Comparison of ENCODE assay signal across 8 cellular contexts in the genomic region with DNA sequence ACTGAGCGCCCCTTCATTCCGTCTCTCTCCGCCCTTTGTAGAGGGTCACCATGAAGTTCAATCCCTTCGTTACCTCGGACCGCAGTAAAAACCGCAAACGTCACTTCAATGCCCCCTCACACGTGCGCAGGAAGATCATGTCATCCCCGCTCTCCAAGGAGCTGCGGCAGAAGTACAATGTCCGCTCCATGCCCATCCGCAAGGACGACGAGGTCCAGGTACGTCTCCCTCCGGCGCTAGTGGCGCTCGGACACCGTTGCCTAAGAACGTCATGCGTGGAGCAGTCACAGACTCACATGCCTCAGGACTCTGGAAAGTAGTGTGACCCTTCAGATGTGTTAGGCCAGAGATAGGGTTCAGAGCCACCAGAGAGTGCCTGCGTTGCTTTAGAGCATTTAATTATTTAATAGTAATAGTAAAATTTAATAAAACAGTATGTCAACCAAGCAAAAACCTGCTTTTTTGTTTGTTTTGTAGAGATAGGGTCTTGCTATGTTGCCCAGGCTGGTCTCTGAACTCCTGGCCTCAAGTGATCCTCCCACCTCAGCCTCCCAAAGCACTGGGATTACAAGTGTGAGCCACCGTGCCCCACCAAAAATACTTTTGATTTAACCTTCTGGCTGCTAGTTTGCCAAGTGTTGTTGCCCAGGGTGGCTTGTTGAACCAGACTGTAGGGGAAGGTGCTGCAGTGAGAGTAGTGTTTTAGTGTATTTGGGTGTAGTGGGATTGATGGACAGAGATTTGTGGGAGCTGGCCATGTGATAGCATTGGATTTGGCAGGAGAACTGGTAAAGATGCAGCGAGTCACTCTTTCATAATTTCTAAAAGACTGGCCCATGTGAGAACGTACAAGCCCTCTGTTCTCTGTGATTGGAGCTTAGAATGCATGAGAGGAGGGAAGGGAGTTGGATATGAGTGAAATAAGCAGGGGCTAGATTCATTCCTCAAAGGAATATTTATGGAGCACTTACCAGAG. TPM values are rescaled to one million over a fixed set of nuclear protein-coding genes. Genes with fewer than 3 reads are reported as not detected.
DNase-seq lines count a peak whose midpoint lies in the region; ATAC-seq and TF ChIP-seq lines count a peak whose summit lies in the region.

No MANE protein-coding gene starts in this region.

- H3K9me3 ChIP-seq in body of pancreas (no peaks in the 10 kb centered on the region), vagina (no peaks in the 10 kb centered on the region)

- H3K4me1 Mint-ChIP-seq in memory B cell, result peaks cover 19% of the 10 kb centered on the region

- intact Hi-C loops in cardiac septum (cut with DNase I), result no loop called here
- intact Hi-C loops in left cardiac atrium (cut with DNase I), result no loop called here
- intact Hi-C loops in body of pancreas (cut with DNase I), result no loop called here
- intact Hi-C loops in vagina (cut with DNase I), result no loop called here

- DNase-seq in cardiac septum (ENCODE audit: low spot score) (peak; percentile 61), left cardiac atrium (no peak), body of pancreas (no peak), memory B cell (ENCODE audit: low spot score in 2 of 2) (no peak), vagina (ENCODE audit: extremely low spot score in 2 of 2) (no peak), 8988T (no peak), hypothalamus (lab: John Stamatoyannopoulos, UW) (no peak)

- H3K9me3 Mint-ChIP-seq in memory B cell, result no peaks in the 10 kb centered on the region

- H3K4me1 ChIP-seq in body of pancreas (peaks cover 21% of the 10 kb centered on the region), vagina (peaks cover 24% of the 10 kb centered on the region)

- peak overlapping the region; percentile 95 for H3K27ac Mint-ChIP-seq in memory B cell

- peak overlapping the region; percentile 95 for H3K4me3 Mint-ChIP-seq in memory B cell

- 10 to 12% methylated on average over 28 of the region's 28 CpGs for WGBS in body of pancreas, 2 donors

- H3K36me3 ChIP-seq in body of pancreas (replicated peaks in 1 of 2; ENCODE audit: insufficient read depth in 1 of 2, low read depth in 2 of 2) (no peaks in the 10 kb centered on the region), vagina (peaks cover 0 to 15% of the 10 kb centered on the region in 2 donors)

- H3K36me3 Mint-ChIP-seq in memory B cell, result peaks cover 12% of the 10 kb centered on the region

- TF ChIP-seq CTCF in body of pancreas (IDR thresholded peaks at IDR 0.05) (no peak), vagina (IDR thresholded peaks at IDR 0.05) (no peak)

- H3K27me3 ChIP-seq in body of pancreas (no peaks in the 10 kb centered on the region), vagina (no peaks in the 10 kb centered on the region)

- no peak for TF ChIP-seq POLR2A in body of pancreas (IDR thresholded peaks at IDR 0.05)
- TF ChIP-seq POLR2A in vagina (IDR thresholded peaks at IDR 0.05), result no peak

- peak overlapping the region; percentile 62 to 94 for H3K4me3 ChIP-seq in body of pancreas
- peak overlapping the region; percentile 79 to 93 for H3K4me3 ChIP-seq in vagina

- no peaks in the 10 kb centered on the region for H3K27me3 Mint-ChIP-seq in memory B cell

- ATAC-seq in left cardiac atrium (no peak), body of pancreas (no peak), memory B cell (ENCODE audit: low read depth) (no peak), HG02798 (IDR thresholded peaks at IDR 0.05; ENCODE audit: poor library complexity, unreplicated experiment) (no peak)

- H3K27ac ChIP-seq in body of pancreas, result peak overlapping the region in 2 of 4 donors; percentile 76 to 78
- peak overlapping the region; percentile 81 for H3K27ac ChIP-seq in vagina

RNA-seq across cellular contexts. Expression of a gene that starts 0.9 kb away (rescaled TPM):
- 28.1 TPM for total RNA-seq in cardiac septum
- 10 to 100 TPM; 22.4 to 22.6 TPM for total RNA-seq in left cardiac atrium
- total RNA-seq in body of pancreas, result 10 to 100 TPM in 1 of 2 donors, 1 to 10 TPM in 1; 7.3 to 11.4 TPM
- total RNA-seq in vagina, result 17.7 TPM

RNA-seq across cellular contexts. Expression of a gene that starts 23.5 kb away (rescaled TPM):
- total RNA-seq in cardiac septum, result 201 TPM
- 100 to 1,000 TPM; 204 to 208 TPM for total RNA-seq in left cardiac atrium
- 10 to 100 TPM; 41.2 to 68.7 TPM for total RNA-seq in body of pancreas
- total RNA-seq in vagina, result 121 TPM
